ENCODE assay signal across 1 cellular context in genomic region chr4:44716597-44716996, GRCh38.
TF ChIP-seq lines count a peak whose summit lies in the region.

No MANE protein-coding gene starts in this region.

TF ChIP-seq in HEK293, 187 proteins besides CTCF, POLR2A, EP300 and RAD21 (continued from another document and continues in another):
- TF ChIP-seq ZNF280D (tag by site-specific recombination; IDR thresholded peaks at IDR 0.05), result no peak
- no peak for TF ChIP-seq ZNF768 (tag by site-specific recombination; IDR thresholded peaks at IDR 0.05)
- TF ChIP-seq SALL2 (tag by site-specific recombination; IDR thresholded peaks at IDR 0.05; ENCODE audit: borderline replicate concordance), result no peak
- 0 out of 2 replicates have a peak, but pooled peaks have one; percentile 14 for TF ChIP-seq ZNF580 (tag by site-specific recombination; IDR thresholded peaks at IDR 0.05)
- no peak for TF ChIP-seq ZNF473 (tag by site-specific recombination; IDR thresholded peaks at IDR 0.05)
- TF ChIP-seq TCF7L2 (IDR thresholded peaks at IDR 0.05; ENCODE audit: borderline replicate concordance, low read depth, low read length), result no peak
- no peak for TF ChIP-seq GFI1B (tag by site-specific recombination; IDR thresholded peaks at IDR 0.05)
- no peak for TF ChIP-seq YY1 (tag by site-specific recombination; IDR thresholded peaks at IDR 0.05)
- peak; percentile 76; the same call in 1 of the 2 replicates for TF ChIP-seq ZNF843 (tag by site-specific recombination; IDR thresholded peaks at IDR 0.05)
- TF ChIP-seq, protein P1, sequence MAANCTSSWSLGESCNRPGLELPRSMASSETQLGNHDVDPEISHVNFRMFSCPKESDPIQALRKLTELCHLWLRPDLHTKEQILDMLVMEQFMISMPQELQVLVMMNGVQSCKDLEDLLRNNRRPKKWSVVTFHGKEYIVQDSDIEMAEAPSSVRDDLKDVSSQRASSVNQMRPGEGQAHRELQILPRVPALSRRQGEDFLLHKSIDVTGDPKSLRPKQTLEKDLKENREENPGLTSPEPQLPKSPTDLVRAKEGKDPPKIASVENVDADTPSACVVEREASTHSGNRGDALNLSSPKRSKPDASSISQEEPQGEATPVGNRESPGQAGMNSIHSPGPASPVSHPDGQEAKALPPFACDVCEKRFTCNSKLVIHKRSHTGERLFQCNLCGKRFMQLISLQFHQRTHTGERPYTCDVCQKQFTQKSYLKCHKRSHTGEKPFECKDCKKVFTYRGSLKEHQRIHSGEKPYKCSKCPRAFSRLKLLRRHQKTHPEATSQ (tag by site-specific recombination; IDR thresholded peaks at IDR 0.05), result no peak
- no peak for TF ChIP-seq ZIC2 (tag by site-specific recombination; IDR thresholded peaks at IDR 0.05)
- TF ChIP-seq WT1 (tag by site-specific recombination; IDR thresholded peaks at IDR 0.05), result peak; percentile 56
- TF ChIP-seq OSR2 (tag by site-specific recombination; IDR thresholded peaks at IDR 0.05), result peak; percentile 77
- TF ChIP-seq, protein P2, sequence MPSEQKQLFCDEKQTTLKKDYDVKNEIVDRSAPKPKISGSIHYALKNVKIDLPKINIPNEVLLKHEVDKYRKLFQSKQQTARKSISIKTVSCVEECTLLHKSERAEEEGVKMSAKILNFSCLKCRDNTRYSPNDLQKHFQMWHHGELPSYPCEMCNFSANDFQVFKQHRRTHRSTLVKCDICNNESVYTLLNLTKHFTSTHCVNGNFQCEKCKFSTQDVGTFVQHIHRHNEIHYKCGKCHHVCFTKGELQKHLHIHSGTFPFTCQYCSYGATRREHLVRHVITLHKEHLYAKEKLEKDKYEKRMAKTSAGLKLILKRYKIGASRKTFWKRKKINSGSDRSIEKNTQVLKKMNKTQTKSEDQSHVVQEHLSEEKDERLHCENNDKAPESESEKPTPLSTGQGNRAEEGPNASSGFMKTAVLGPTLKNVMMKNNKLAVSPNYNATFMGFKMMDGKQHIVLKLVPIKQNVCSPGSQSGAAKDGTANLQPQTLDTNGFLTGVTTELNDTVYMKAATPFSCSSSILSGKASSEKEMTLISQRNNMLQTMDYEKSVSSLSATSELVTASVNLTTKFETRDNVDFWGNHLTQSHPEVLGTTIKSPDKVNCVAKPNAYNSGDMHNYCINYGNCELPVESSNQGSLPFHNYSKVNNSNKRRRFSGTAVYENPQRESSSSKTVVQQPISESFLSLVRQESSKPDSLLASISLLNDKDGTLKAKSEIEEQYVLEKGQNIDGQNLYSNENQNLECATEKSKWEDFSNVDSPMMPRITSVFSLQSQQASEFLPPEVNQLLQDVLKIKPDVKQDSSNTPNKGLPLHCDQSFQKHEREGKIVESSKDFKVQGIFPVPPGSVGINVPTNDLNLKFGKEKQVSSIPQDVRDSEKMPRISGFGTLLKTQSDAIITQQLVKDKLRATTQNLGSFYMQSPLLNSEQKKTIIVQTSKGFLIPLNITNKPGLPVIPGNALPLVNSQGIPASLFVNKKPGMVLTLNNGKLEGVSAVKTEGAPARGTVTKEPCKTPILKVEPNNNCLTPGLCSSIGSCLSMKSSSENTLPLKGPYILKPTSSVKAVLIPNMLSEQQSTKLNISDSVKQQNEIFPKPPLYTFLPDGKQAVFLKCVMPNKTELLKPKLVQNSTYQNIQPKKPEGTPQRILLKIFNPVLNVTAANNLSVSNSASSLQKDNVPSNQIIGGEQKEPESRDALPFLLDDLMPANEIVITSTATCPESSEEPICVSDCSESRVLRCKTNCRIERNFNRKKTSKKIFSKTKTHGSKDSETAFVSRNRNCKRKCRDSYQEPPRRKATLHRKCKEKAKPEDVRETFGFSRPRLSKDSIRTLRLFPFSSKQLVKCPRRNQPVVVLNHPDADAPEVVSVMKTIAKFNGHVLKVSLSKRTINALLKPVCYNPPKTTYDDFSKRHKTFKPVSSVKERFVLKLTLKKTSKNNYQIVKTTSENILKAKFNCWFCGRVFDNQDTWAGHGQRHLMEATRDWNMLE (tag by site-specific recombination; conservative IDR thresholded peaks at IDR 0.05; ENCODE audit: low read depth), result no peak
- peak; percentile 60 for TF ChIP-seq ZNF366 (tag by site-specific recombination; conservative IDR thresholded peaks at IDR 0.05)
- TF ChIP-seq ZNF324 (tag by site-specific recombination; IDR thresholded peaks at IDR 0.05), result no peak
- TF ChIP-seq PRDM4 (tag by site-specific recombination; IDR thresholded peaks at IDR 0.05), result no peak
- TF ChIP-seq ZFP41 (tag by site-specific recombination; IDR thresholded peaks at IDR 0.05; ENCODE audit: borderline replicate concordance), result no peak
- 0 out of 2 replicates have a peak, but pooled peaks have one; percentile 33 for TF ChIP-seq IKZF3 (tag by site-specific recombination; IDR thresholded peaks at IDR 0.05)
- no peak for TF ChIP-seq PRDM1 (tag by site-specific recombination; IDR thresholded peaks at IDR 0.05)
- TF ChIP-seq SP2 (tag by site-specific recombination; IDR thresholded peaks at IDR 0.05), result no peak
- TF ChIP-seq, protein P3, sequence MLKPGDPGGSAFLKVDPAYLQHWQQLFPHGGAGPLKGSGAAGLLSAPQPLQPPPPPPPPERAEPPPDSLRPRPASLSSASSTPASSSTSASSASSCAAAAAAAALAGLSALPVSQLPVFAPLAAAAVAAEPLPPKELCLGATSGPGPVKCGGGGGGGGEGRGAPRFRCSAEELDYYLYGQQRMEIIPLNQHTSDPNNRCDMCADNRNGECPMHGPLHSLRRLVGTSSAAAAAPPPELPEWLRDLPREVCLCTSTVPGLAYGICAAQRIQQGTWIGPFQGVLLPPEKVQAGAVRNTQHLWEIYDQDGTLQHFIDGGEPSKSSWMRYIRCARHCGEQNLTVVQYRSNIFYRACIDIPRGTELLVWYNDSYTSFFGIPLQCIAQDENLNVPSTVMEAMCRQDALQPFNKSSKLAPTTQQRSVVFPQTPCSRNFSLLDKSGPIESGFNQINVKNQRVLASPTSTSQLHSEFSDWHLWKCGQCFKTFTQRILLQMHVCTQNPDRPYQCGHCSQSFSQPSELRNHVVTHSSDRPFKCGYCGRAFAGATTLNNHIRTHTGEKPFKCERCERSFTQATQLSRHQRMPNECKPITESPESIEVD (tag by site-specific recombination; IDR thresholded peaks at IDR 0.05), result peak; percentile 84
- no peak for TF ChIP-seq ZFP69B (tag by site-specific recombination; IDR thresholded peaks at IDR 0.05)
- TF ChIP-seq ZNF133 (tag by site-specific recombination; IDR thresholded peaks at IDR 0.05), result no peak
- no peak for TF ChIP-seq ZNF561 (tag by site-specific recombination; IDR thresholded peaks at IDR 0.05; ENCODE audit: borderline replicate concordance)
- no peak for TF ChIP-seq BCL11A (tag by site-specific recombination; IDR thresholded peaks at IDR 0.05; ENCODE audit: low read depth)
- no peak for TF ChIP-seq ZNF221 (tag by site-specific recombination; IDR thresholded peaks at IDR 0.05; ENCODE audit: borderline replicate concordance)
- TF ChIP-seq ZNF785 (tag by site-specific recombination; IDR thresholded peaks at IDR 0.05), result no peak
- TF ChIP-seq RBAK (tag by site-specific recombination; IDR thresholded peaks at IDR 0.05), result no peak
- TF ChIP-seq ZNF274 (IDR thresholded peaks at IDR 0.05; ENCODE audit: low read length), result no peak
- no peak for TF ChIP-seq ZNF274 (tag by site-specific recombination; IDR thresholded peaks at IDR 0.05; ENCODE audit: borderline replicate concordance)
- TF ChIP-seq FEZF1 (tag by site-specific recombination; IDR thresholded peaks at IDR 0.05), result 0 out of 2 replicates have a peak, but pooled peaks have one; percentile 47
- TF ChIP-seq REPIN1 (tag by site-specific recombination; IDR thresholded peaks at IDR 0.05; ENCODE audit: low read depth), result no peak
- TF ChIP-seq MZF1 (tag by site-specific recombination; IDR thresholded peaks at IDR 0.05; ENCODE audit: borderline replicate concordance), result no peak; the same call in 1 of the 2 replicates
- peak; percentile 97 for TF ChIP-seq SP7 (tag by site-specific recombination; IDR thresholded peaks at IDR 0.05)
- peak; percentile 73 for TF ChIP-seq SCRT2 (tag by site-specific recombination; IDR thresholded peaks at IDR 0.05)
- no peak for TF ChIP-seq ZNF623 (tag by site-specific recombination; IDR thresholded peaks at IDR 0.05)
- no peak for TF ChIP-seq PATZ1 (tag by site-specific recombination; IDR thresholded peaks at IDR 0.05)
- TF ChIP-seq, protein P4, sequence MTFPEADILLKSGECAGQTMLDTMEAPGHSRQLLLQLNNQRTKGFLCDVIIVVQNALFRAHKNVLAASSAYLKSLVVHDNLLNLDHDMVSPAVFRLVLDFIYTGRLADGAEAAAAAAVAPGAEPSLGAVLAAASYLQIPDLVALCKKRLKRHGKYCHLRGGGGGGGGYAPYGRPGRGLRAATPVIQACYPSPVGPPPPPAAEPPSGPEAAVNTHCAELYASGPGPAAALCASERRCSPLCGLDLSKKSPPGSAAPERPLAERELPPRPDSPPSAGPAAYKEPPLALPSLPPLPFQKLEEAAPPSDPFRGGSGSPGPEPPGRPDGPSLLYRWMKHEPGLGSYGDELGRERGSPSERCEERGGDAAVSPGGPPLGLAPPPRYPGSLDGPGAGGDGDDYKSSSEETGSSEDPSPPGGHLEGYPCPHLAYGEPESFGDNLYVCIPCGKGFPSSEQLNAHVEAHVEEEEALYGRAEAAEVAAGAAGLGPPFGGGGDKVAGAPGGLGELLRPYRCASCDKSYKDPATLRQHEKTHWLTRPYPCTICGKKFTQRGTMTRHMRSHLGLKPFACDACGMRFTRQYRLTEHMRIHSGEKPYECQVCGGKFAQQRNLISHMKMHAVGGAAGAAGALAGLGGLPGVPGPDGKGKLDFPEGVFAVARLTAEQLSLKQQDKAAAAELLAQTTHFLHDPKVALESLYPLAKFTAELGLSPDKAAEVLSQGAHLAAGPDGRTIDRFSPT (tag by site-specific recombination; IDR thresholded peaks at IDR 0.05), result 0 out of 2 replicates have a peak, but pooled peaks have one; percentile 22
